In the genomic region with DNA sequence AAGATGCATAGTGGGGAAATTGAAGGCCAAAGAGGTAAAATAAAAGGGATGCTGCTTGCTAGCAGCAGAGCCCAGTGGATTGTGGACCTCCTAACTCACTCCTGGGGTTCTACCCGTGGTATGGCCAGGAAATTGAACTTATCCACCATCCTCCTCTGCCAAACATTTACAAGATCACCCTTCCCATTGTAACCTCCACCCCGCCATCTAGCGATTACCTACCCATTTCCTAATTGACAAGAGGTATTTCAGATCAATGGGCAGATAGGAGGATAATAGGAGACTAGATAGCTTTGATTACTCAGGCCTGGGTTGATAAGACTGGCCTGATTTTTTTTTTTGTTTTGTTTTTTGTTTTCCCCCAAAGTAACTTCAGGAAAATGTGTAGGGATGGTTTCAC, we compare ENCODE assay signal across 28 cellular contexts.
"Had no signal": no experiment of that assay in that cellular context is flagged by ENCODE, and none has a peak within 500 bp of the region (broad histone marks: within the 10 kb centered on the region; RNA-seq: fewer than 3 reads in every experiment).

No MANE protein-coding gene starts in this region.

- H3K27ac Mint-ChIP-seq: memory B cell, mesothelial cell of epicardium, naive B cell had no signal

- FAIRE-seq: endometrium, islet of Langerhans, keratinocyte had no signal

- H3K9me3 ChIP-seq: esophagus squamous epithelium, gastrocnemius medialis, heart right ventricle, left lung, mucosa of descending colon had no signal

- H3K4me3 Mint-ChIP-seq: memory B cell, mesothelial cell of epicardium, naive B cell had no signal

- H3K4me3 ChIP-seq: coronary artery, dorsolateral prefrontal cortex, esophagus squamous epithelium, gastrocnemius medialis, heart right ventricle, left lung, lung, mucosa of descending colon had no signal

- H3K4me1 ChIP-seq: gastrocnemius medialis, heart right ventricle, left lung had no signal

- DNase-seq: dermis blood vessel endothelial cell; dorsolateral prefrontal cortex; effector CD4-positive, alpha-beta T cell; effector memory CD4-positive, alpha-beta T cell; erythroblast; esophagus squamous epithelium; foreskin fibroblast; foreskin melanocyte; gastrocnemius medialis; glutamatergic neuron; head of caudate nucleus; heart right ventricle; hippocampal formation; left cardiac atrium; left lung; left ventricle myocardium superior; mammary epithelial cell; mucosa of descending colon; naive B cell had no signal

- H3K4me1 Mint-ChIP-seq: memory B cell had no signal

- H3K36me3 ChIP-seq: esophagus squamous epithelium, gastrocnemius medialis, heart right ventricle, left lung had no signal

- H3K9me3 Mint-ChIP-seq: memory B cell, mesothelial cell of epicardium, naive B cell had no signal

- H3K27ac ChIP-seq: coronary artery, epithelial cell of prostate, esophagus squamous epithelium, gastrocnemius medialis, heart right ventricle, left lung had no signal

- H3K27me3 ChIP-seq: esophagus squamous epithelium, gastrocnemius medialis had no signal

- H3K27me3 Mint-ChIP-seq: memory B cell had no signal

- ATAC-seq: esophagus mucosa, gastrocnemius medialis, heart right ventricle, left cardiac atrium, left lung, left ventricle myocardium superior, mucosa of descending colon had no signal

- H3K36me3 Mint-ChIP-seq: mesothelial cell of epicardium, naive B cell had no signal
